Comparison of ENCODE assay signal across 1 cellular context in genomic region chr6:26159417-26160273, GRCh38.
TF ChIP-seq lines count a peak whose summit lies in the region.

No MANE protein-coding gene starts in this region.

TF ChIP-seq in HCT116, 20 proteins besides CTCF, POLR2A, EP300 and RAD21 (continued from another document):
- TF ChIP-seq EZH2 (IDR thresholded peaks at IDR 0.05) = no peak
- no peak for TF ChIP-seq MAX (IDR thresholded peaks at IDR 0.05)
